9 cellular contexts compared by ENCODE assay signal in genomic region chr7:2100278-2101205, GRCh38.
A peak's percentile ranks its signal among the peaks of the same experiment; 100 is the strongest.
DNase-seq lines count a peak whose midpoint lies in the region; ATAC-seq and TF ChIP-seq lines count a peak whose summit lies in the region.
"Had no signal": no experiment of that assay in that cellular context is flagged by ENCODE, and none has a peak within 500 bp of the region (broad histone marks: within the 10 kb centered on the region; RNA-seq: fewer than 3 reads in every experiment).

No MANE protein-coding gene starts in this region.

- peak overlapping the region; percentile 88 for H3K27ac Mint-ChIP-seq in CD8-positive, alpha-beta T cell

- no peaks in the 10 kb centered on the region for H3K9me3 ChIP-seq in CD8-positive, alpha-beta T cell (ENCODE audit: low read length)
- H3K9me3 ChIP-seq: psoas muscle had no signal

- H3K36me3 ChIP-seq in CD8-positive, alpha-beta T cell (ENCODE audit: insufficient read depth, low read length) = no peaks in the 10 kb centered on the region

- no peaks in the 10 kb centered on the region for H3K27me3 Mint-ChIP-seq in CD8-positive, alpha-beta T cell (ENCODE audit: low read depth)

- intact Hi-C loops in CD8-positive, alpha-beta T cell (cut with DNase I, micrococcal nuclease) = loop anchor here (2.0 to 10.0 kb wide), 3 partner anchors 57 to 156 kb away; no protein-coding TSS in a partner anchor

- TF ChIP-seq CTCF in CD8-positive, alpha-beta T cell (IDR thresholded peaks at IDR 0.05) = no peak

- peak; percentile 42 for ATAC-seq in CD8-positive, alpha-beta T cell
- peak; percentile 52 for ATAC-seq in GM18907 (IDR thresholded peaks at IDR 0.05; ENCODE audit: unreplicated experiment)
- no peak for ATAC-seq in GM21423 (IDR thresholded peaks at IDR 0.05; ENCODE audit: unreplicated experiment)

- POLR2A ChIA-PET in CD8-positive, alpha-beta T cell (lab: Charles Lee) = no interaction called here

- CTCF ChIA-PET in CD8-positive, alpha-beta T cell (lab: Charles Lee) = interaction anchor here (1.1 to 2.8 kb wide), 10 partner anchors 8 to 248 kb away, joined by 3 to 10 read pairs (median 4); no protein-coding TSS in a partner anchor

- no peaks in the 10 kb centered on the region for H3K9me3 Mint-ChIP-seq in CD8-positive, alpha-beta T cell

- H3K4me3 Mint-ChIP-seq in CD8-positive, alpha-beta T cell = no peak overlapping the region

- DNase-seq in CD8-positive, alpha-beta T cell = peak in 4 of 7 experiments; percentile 26 to 68 (median 53)
- DNase-seq in Jurkat, Clone E6-1 (ENCODE audit: low read depth, low spot score) = peak; percentile 51
- peak; percentile 22 for DNase-seq in effector CD8-positive, alpha-beta T cell (lab: John Stamatoyannopoulos, UW)
- DNase-seq in NCI-H1105 treated with DMSO at 0.1 percent for 48 hours (lab: John Stamatoyannopoulos, UW) = no peak
- no peak for DNase-seq in NCI-H226
- DNase-seq in OCI-M1 (lab: John Stamatoyannopoulos, UW) = no peak
- DNase-seq: psoas muscle had no signal

- peaks cover 52% of the 10 kb centered on the region for H3K4me1 Mint-ChIP-seq in CD8-positive, alpha-beta T cell (ENCODE audit: low read depth)

- H3K36me3 Mint-ChIP-seq in CD8-positive, alpha-beta T cell = no peaks in the 10 kb centered on the region

- H3K4me1 ChIP-seq in CD8-positive, alpha-beta T cell (ENCODE audit: insufficient read depth, low read length) = peaks cover 48% of the 10 kb centered on the region

- H3K27me3 ChIP-seq in CD8-positive, alpha-beta T cell (ENCODE audit: insufficient read depth, low read length) = no peaks in the 10 kb centered on the region

- H3K4me3 ChIP-seq in CD8-positive, alpha-beta T cell (ENCODE audit: low read depth, low read length) = no peak overlapping the region
- H3K4me3 ChIP-seq in Jurkat, Clone E6-1 (ENCODE audit: low read length) = no peak overlapping the region
- H3K4me3 ChIP-seq: psoas muscle had no signal

- no peak overlapping the region for H3K27ac ChIP-seq in CD8-positive, alpha-beta T cell (ENCODE audit: low read depth, low read length)
- H3K27ac ChIP-seq: psoas muscle had no signal

Comparison
In these comparisons a context has a peak if more than half of its experiments do, and no peak if none do; other contexts are left out.
1. DNase-seq: peak in CD8-positive, alpha-beta T cell (4 of 7), Jurkat, Clone E6-1 (single experiment) and effector CD8-positive, alpha-beta T cell (single experiment); none in NCI-H1105 treated with DMSO at 0.1 percent for 48 hours (single experiment), NCI-H226 (single experiment) and OCI-M1 (single experiment).